In the genomic region with DNA sequence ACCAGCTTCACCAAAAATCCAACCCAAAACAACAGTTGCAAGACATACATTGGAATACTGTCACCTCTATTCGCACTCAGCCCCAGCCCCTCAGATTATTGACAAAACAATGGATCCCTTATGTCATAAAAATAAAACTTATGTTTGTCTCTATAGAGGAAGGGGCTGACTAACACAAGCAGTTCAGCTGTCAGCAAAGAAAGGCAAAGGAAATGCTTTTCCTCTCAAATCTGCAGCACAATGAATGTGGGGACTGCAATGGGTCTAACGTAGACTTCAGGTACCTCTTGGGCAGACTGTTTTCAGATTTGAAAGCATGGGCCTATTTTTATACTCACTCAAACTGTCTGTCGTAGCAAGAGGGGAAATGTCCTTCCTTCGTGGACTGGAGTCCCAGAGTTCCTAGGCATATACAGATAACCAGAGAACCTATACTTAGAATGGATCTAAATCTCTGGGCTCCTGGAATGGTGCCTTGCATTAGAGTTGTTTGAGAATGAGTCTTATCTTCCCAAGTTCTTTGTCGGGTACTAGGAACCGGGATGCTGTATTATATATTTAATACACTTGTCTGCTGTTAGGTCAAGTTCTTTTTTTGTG, we compare ENCODE assay signal across 26 cellular contexts.
"Had no signal": no experiment of that assay in that cellular context is flagged by ENCODE, and none has a peak within 500 bp of the region (broad histone marks: within the 10 kb centered on the region; RNA-seq: fewer than 3 reads in every experiment).

No MANE protein-coding gene starts in this region.

- H3K79me2 ChIP-seq: parathyroid adenoma had no signal

- H3K9me3 ChIP-seq: ovary, psoas muscle, right lobe of liver, sigmoid colon, stomach, thoracic aorta, thyroid gland, tibial nerve, upper lobe of left lung, vagina had no signal

- H3K36me3 ChIP-seq: neural progenitor cell, ovary, right lobe of liver, sigmoid colon, stomach, thoracic aorta, thyroid gland, tibial nerve, upper lobe of left lung, vagina had no signal

- FAIRE-seq: small intestine, urothelium cell line had no signal

- H3K27me3 ChIP-seq: neural progenitor cell, ovary, right lobe of liver, sigmoid colon, stomach, thyroid gland, upper lobe of left lung, vagina had no signal

- H2AFZ ChIP-seq: neural progenitor cell, parathyroid adenoma had no signal

- H3K4me1 ChIP-seq: neural progenitor cell, parathyroid adenoma, psoas muscle, right lobe of liver, stomach, thyroid gland, tibial nerve, upper lobe of left lung, vagina had no signal

- ATAC-seq: natural killer cell treated with Interleukin-12 subunit alpha and Interleukin-12 subunit beta and Interleukin-15 and Interleukin-18, amount 100 ng/mL, for 72 hours; psoas muscle; right cardiac atrium; right lobe of liver; stimulated activated effector memory CD8-positive, alpha-beta T cell treated with anti-CD3 and anti-CD28 coated beads, Interleukin-12 subunit alpha, Interleukin-12 subunit beta, amount 100 ng/mL, for 72 hours; stimulated activated naive B cell treated with anti-CD40 and anti-IgM and Interleukin-4, amounts not matched to agents 10 μg/mL and 1 μg/mL and 100 μg/mL, for 72 hours had no signal

- DNase-seq: occipital lobe; ovary; posterior cingulate gyrus; psoas muscle; right cardiac atrium; right lobe of liver; sigmoid colon; small intestine; stimulated activated CD4-positive, alpha-beta T cell treated with anti-CD3 and anti-CD28 coated beads, Interleukin-15, amount 100 ng/mL, for 24 hours; stimulated activated CD4-positive, alpha-beta T cell treated with anti-CD3 and anti-CD28 coated beads, Interleukin-2, amount 100 ng/mL, for 24 hours; stimulated activated CD4-positive, alpha-beta T cell treated with anti-CD3 and anti-CD28 coated beads, Interleukin-2, amount 100 ng/mL, for 48 hours; stimulated activated CD4-positive, alpha-beta T cell treated with anti-CD3 and anti-CD28 coated beads, Interleukin-4, amount 100 ng/mL, for 24 hours; stimulated activated naive B cell treated with anti-CD40 and anti-IgM and Interleukin-4, amounts not matched to agents 10 μg/mL and 1 μg/mL and 100 μg/mL, for 72 hours; stimulated activated naive CD4-positive, alpha-beta T cell treated with Interleukin-2 at 50 U/mL for 16 hours; stomach; thyroid gland; trophoblast cell; upper lobe of left lung had no signal

- H3K27ac ChIP-seq: neural progenitor cell, ovary, parathyroid adenoma, psoas muscle, right lobe of liver, sigmoid colon, stomach, thoracic aorta, thyroid gland, tibial nerve, upper lobe of left lung, vagina had no signal

- H3K4me3 ChIP-seq: neural progenitor cell, ovary, psoas muscle, right lobe of liver, sigmoid colon, stomach, thoracic aorta, thyroid gland, tibial nerve, upper lobe of left lung, vagina had no signal

- H3K9ac ChIP-seq: neural progenitor cell, parathyroid adenoma had no signal

- H3K4me2 ChIP-seq: neural progenitor cell had no signal
